In genomic region chr2:174053784-174054183, GRCh38 we compare ENCODE assay signal across 18 cellular contexts.
DNase-seq lines count a peak whose midpoint lies in the region; ATAC-seq, FAIRE-seq and TF ChIP-seq lines count a peak whose summit lies in the region.
"Had no signal": no experiment of that assay in that cellular context is flagged by ENCODE, and none has a peak within 500 bp of the region (broad histone marks: within the 10 kb centered on the region; RNA-seq: fewer than 3 reads in every experiment).

No MANE protein-coding gene starts in this region.

- peaks cover 10% of the 10 kb centered on the region for H3K4me1 Mint-ChIP-seq in progenitor cell of endocrine pancreas (ENCODE audit: low read depth)
- no peaks in the 10 kb centered on the region for H3K4me1 Mint-ChIP-seq in stimulated activated memory B cell treated with anti-CD40 and anti-IgM and Interleukin-4, amounts not matched to agents 10 μg/mL and 1 μg/mL and 100 μg/mL, for 72 hours

- no peak for TF ChIP-seq EP300 in K562 (IDR thresholded peaks at IDR 0.05; ENCODE audit: low read length)

- no peak for TF ChIP-seq CTCF in K562 (IDR thresholded peaks at IDR 0.05 in 2 of 3, conservative IDR thresholded peaks at IDR 0.05 in 1 of 3; ENCODE audit: insufficient read depth in 2 of 3, low read depth in 1 of 3, low read length in 3 of 3)
- TF ChIP-seq CTCF in progenitor cell of endocrine pancreas (IDR thresholded peaks at IDR 0.05; ENCODE audit: unreplicated experiment), result no peak

- CTCF ChIA-PET in K562 (lab: Yijun Ruan, JAX; ENCODE audit: low intra/inter-chr PET ratio), result no interaction called here

- H3K4me3 ChIP-seq in HUES48 (ENCODE audit: low read depth, low read length) (peak overlapping the region; percentile 39; the same call in 1 of the 2 replicates), K562 (no peak overlapping the region), iPS-18a (ENCODE audit: low read length) (peak overlapping the region; percentile 31)
- H3K4me3 ChIP-seq: cardiac muscle cell had no signal

- H3K27me3 ChIP-seq in HUES48 (ENCODE audit: control insufficient read depth, insufficient read depth, low read length), result no peaks in the 10 kb centered on the region
- H3K27me3 ChIP-seq in K562 (ENCODE audit: control insufficient read depth in 2 of 2, insufficient read depth in 2 of 2, low read length in 2 of 2), result no peaks in the 10 kb centered on the region
- no peaks in the 10 kb centered on the region for H3K27me3 ChIP-seq in iPS-18a (ENCODE audit: control insufficient read depth, insufficient read depth, low read length)
- H3K27me3 ChIP-seq: cardiac muscle cell had no signal

- H3K4me1 ChIP-seq in HUES48 (ENCODE audit: control insufficient read depth, insufficient read depth, low read length), result peaks cover 31% of the 10 kb centered on the region
- H3K4me1 ChIP-seq in K562 (replicated peaks in 1 of 2; ENCODE audit: control insufficient read depth in 2 of 2, insufficient read depth in 2 of 2, low read length in 2 of 2), result peaks cover 6 to 15% of the 10 kb centered on the region in 2 experiments; a peak in 4 of 5 replicates
- peaks cover 30% of the 10 kb centered on the region for H3K4me1 ChIP-seq in iPS-18a (ENCODE audit: control insufficient read depth, low read depth, low read length)

- POLR2A ChIA-PET in K562 (lab: Yijun Ruan, JAX), result no interaction called here

- TF ChIP-seq POLR2A in K562 (conservative IDR thresholded peaks at IDR 0.05), result no peak

- H3K36me3 Mint-ChIP-seq in progenitor cell of endocrine pancreas (ENCODE audit: insufficient read depth), result no peaks in the 10 kb centered on the region
- peaks cover 6% of the 10 kb centered on the region for H3K36me3 Mint-ChIP-seq in stimulated activated memory B cell treated with anti-CD40 and anti-IgM and Interleukin-4, amounts not matched to agents 10 μg/mL and 1 μg/mL and 100 μg/mL, for 72 hours
- H3K36me3 Mint-ChIP-seq: activated CD4-positive, alpha-beta memory T cell treated with anti-CD3 and anti-CD28 coated beads for 36 hours had no signal

- in situ Hi-C loops in K562 (cut with MboI), result no loop called here

- H3K36me3 ChIP-seq in HUES48 (ENCODE audit: control insufficient read depth, insufficient read depth, low read length), result no peaks in the 10 kb centered on the region
- H3K36me3 ChIP-seq in K562 (ENCODE audit: control insufficient read depth, insufficient read depth, low read length), result no peaks in the 10 kb centered on the region
- no peaks in the 10 kb centered on the region for H3K36me3 ChIP-seq in iPS-18a (ENCODE audit: control insufficient read depth, low read depth, low read length)
- H3K36me3 ChIP-seq: cardiac muscle cell had no signal

- peak overlapping the region; percentile 11 for H3K27ac Mint-ChIP-seq in progenitor cell of endocrine pancreas
- no peak overlapping the region for H3K27ac Mint-ChIP-seq in stimulated activated memory B cell treated with anti-CD40 and anti-IgM and Interleukin-4, amounts not matched to agents 10 μg/mL and 1 μg/mL and 100 μg/mL, for 72 hours
- H3K27ac Mint-ChIP-seq: activated CD4-positive, alpha-beta memory T cell treated with anti-CD3 and anti-CD28 coated beads for 36 hours; activated naive CD8-positive, alpha-beta T cell had no signal

- peaks cover 2% of the 10 kb centered on the region; the same call in 1 of the 2 replicates for H3K9me3 ChIP-seq in HUES48 (ENCODE audit: control insufficient read depth, insufficient read depth, low read length)
- H3K9me3 ChIP-seq in K562 (replicated peaks; ENCODE audit: control insufficient read depth, insufficient read depth, low read depth, low read length), result peaks cover 2% of the 10 kb centered on the region
- no peaks in the 10 kb centered on the region for H3K9me3 ChIP-seq in iPS-18a (ENCODE audit: control insufficient read depth, low read depth, low read length)
- H3K9me3 ChIP-seq: SK-N-SH had no signal

- FAIRE-seq in K562 (lab: Jason Lieb, UNC), result no peak
- FAIRE-seq: D721Med had no signal

- peaks cover 3% of the 10 kb centered on the region for H3K9me3 Mint-ChIP-seq in progenitor cell of endocrine pancreas (ENCODE audit: low read depth)
- peaks cover 6% of the 10 kb centered on the region for H3K9me3 Mint-ChIP-seq in stimulated activated memory B cell treated with anti-CD40 and anti-IgM and Interleukin-4, amounts not matched to agents 10 μg/mL and 1 μg/mL and 100 μg/mL, for 72 hours

- H3K27ac ChIP-seq in HUES48 (ENCODE audit: low read depth, low read length) (peak overlapping the region; percentile 46), K562 (ENCODE audit: extremely low read depth, low read depth, low read length) (no peak overlapping the region), iPS-18a (ENCODE audit: low read length) (no peak overlapping the region)
- H3K27ac ChIP-seq: cardiac muscle cell had no signal

- H3K9ac ChIP-seq in HUES48 (ENCODE audit: low read depth, low read length), result no peak overlapping the region
- peak overlapping the region in 1 of 2 experiments; percentile 57; a peak in 1 of 4 replicates for H3K9ac ChIP-seq in K562 (ENCODE audit: insufficient read depth in 1 of 2, low read depth in 2 of 2, low read length in 2 of 2)
- H3K9ac ChIP-seq in iPS-18a (ENCODE audit: low read length), result no peak overlapping the region
- H3K9ac ChIP-seq: SK-N-SH had no signal

- H4K20me1 ChIP-seq in K562 (replicated peaks; ENCODE audit: control insufficient read depth, insufficient read depth, low read length), result no peaks in the 10 kb centered on the region

- no peaks in the 10 kb centered on the region for H3K79me2 ChIP-seq in K562 (ENCODE audit: control insufficient read depth, insufficient read depth, low read length)

- ATAC-seq in K562 (no peak), HG02870 (IDR thresholded peaks at IDR 0.05; ENCODE audit: unreplicated experiment) (no peak), GM19467 (IDR thresholded peaks at IDR 0.05; ENCODE audit: unreplicated experiment) (no peak)
- ATAC-seq in stimulated activated memory B cell treated with anti-CD40 and anti-IgM and Interleukin-4, amounts not matched to agents 10 μg/mL and 1 μg/mL and 100 μg/mL, for 72 hours, result no peak
- ATAC-seq: activated T-cell treated with anti-CD3 and anti-CD28 coated beads, Interleukin-2, amount 50 U/mL, for 4 hours; left colon had no signal

- no peak for TF ChIP-seq RAD21 in K562 (CRISPR knock-in tag; conservative IDR thresholded peaks at IDR 0.05 in 1 of 2, IDR thresholded peaks at IDR 0.05 in 1 of 2)

- intact Hi-C loops in K562 (cut with micrococcal nuclease), result loop anchor here (5.0 kb wide), 3 partner anchors 161 to 651 kb away; no protein-coding TSS in a partner anchor

- H3K9me1 ChIP-seq in K562 (ENCODE audit: control insufficient read depth, insufficient read depth, low read length), result no peaks in the 10 kb centered on the region

- peak overlapping the region; percentile 60 for H2AFZ ChIP-seq in K562 (ENCODE audit: low read depth, low read length)

- no peak overlapping the region for H3K4me2 ChIP-seq in K562 (ENCODE audit: insufficient read depth, low read length)
- H3K4me2 ChIP-seq: SK-N-SH had no signal

- no TSS peak for BruUV-seq in K562 (replicated peaks; lab: Mats Ljungman, UMichigan)

- H3K4me3 Mint-ChIP-seq in progenitor cell of endocrine pancreas (ENCODE audit: low read depth), result no peak overlapping the region
- H3K4me3 Mint-ChIP-seq in stimulated activated memory B cell treated with anti-CD40 and anti-IgM and Interleukin-4, amounts not matched to agents 10 μg/mL and 1 μg/mL and 100 μg/mL, for 72 hours, result no peak overlapping the region
- H3K4me3 Mint-ChIP-seq: activated CD4-positive, alpha-beta memory T cell treated with anti-CD3 and anti-CD28 coated beads for 36 hours; activated naive CD8-positive, alpha-beta T cell; activated T-cell treated with anti-CD3 and anti-CD28 coated beads, Interleukin-2, amount 50 U/mL, for 4 hours had no signal

- WGBS in K562 (ENCODE audit: insufficient coverage, low coverage, missing lambda C conversion rate), result 31% methylated on average over 3 of the region's 5 CpGs

- peaks cover 22% of the 10 kb centered on the region for H3K27me3 Mint-ChIP-seq in progenitor cell of endocrine pancreas
- peaks cover 15% of the 10 kb centered on the region for H3K27me3 Mint-ChIP-seq in stimulated activated memory B cell treated with anti-CD40 and anti-IgM and Interleukin-4, amounts not matched to agents 10 μg/mL and 1 μg/mL and 100 μg/mL, for 72 hours

- DNase-seq in K562 (ENCODE audit: extremely low read depth in 1 of 4, low spot score in 3 of 4) (no peak), progenitor cell of endocrine pancreas (ENCODE audit: low spot score, unreplicated experiment) (no peak)
- no peak for DNase-seq in stimulated activated CD4-positive, alpha-beta T cell treated with anti-CD3 and anti-CD28 coated beads, Interleukin-15, amount 100 ng/mL, for 24 hours
- DNase-seq: activated CD4-positive, alpha-beta memory T cell treated with anti-CD3 and anti-CD28 coated beads for 36 hours; activated T-cell treated with anti-CD3 and anti-CD28 coated beads, Interleukin-2, amount 50 U/mL, for 4 hours; AML-193; left colon; NCI-H1436 treated with DMSO at 0.1 percent for 48 hours; NCI-H446; SK-N-SH had no signal

TF ChIP-seq in K562, 482 proteins besides CTCF, POLR2A, EP300 and RAD21:
- TF ChIP-seq RFX7 (CRISPR knock-in tag; IDR thresholded peaks at IDR 0.05), result no peak
